In the genomic region with DNA sequence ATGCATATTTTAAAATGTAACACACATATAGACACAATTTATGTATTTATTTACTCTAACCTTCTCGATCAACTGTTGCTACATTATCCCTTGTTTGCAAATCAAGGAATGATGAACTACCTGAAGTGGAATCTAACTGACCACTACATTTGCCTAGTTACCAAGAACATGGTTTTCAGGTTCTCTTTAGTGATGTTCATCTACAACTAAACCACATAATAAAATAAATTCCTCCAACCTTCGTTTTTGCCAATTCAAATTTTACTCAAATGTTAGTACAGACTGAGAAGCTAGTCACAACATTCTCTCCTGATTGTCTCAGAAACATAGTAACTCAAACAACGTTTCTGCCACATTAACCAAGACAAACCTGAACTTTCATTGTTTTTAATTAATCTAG, we compare ENCODE assay signal across 10 cellular contexts.
A peak's percentile ranks its signal among the peaks of the same experiment; 100 is the strongest.
DNase-seq lines count a peak whose midpoint lies in the region; ATAC-seq and TF ChIP-seq lines count a peak whose summit lies in the region.
"Had no signal": no experiment of that assay in that cellular context is flagged by ENCODE, and none has a peak within 500 bp of the region (broad histone marks: within the 10 kb centered on the region; RNA-seq: fewer than 3 reads in every experiment).

No MANE protein-coding gene starts in this region.

- H3K79me2 ChIP-seq in PC-3 (ENCODE audit: low read length) = peaks cover 86% of the 10 kb centered on the region

- no peak overlapping the region for H3K27ac ChIP-seq in CD8-positive, alpha-beta memory T cell (ENCODE audit: low read depth, low read length)
- H3K27ac ChIP-seq in PC-3 (ENCODE audit: low read length) (peak overlapping the region; percentile 76), gastroesophageal sphincter (peak overlapping the region; percentile 95 to 98 (median 97))
- H3K27ac ChIP-seq: RWPE1 had no signal

- H3K9me2 ChIP-seq in PC-3 (replicated peaks; ENCODE audit: low read length) = no peaks in the 10 kb centered on the region

- CTCF ChIA-PET in CD8-positive, alpha-beta memory T cell (lab: Charles Lee) = interaction anchor here (1.0 to 2.5 kb wide), 3 partner anchors 10 to 53 kb away, joined by 4 to 6 read pairs (median 4); no protein-coding TSS in a partner anchor
- CTCF ChIA-PET in PC-3 (lab: Charles Lee) = interaction anchor here (0.6 kb wide), 1 partner anchor 206 kb away, joined by 3 read pairs; no protein-coding TSS in a partner anchor

- H3K27me3 ChIP-seq in CD8-positive, alpha-beta memory T cell (ENCODE audit: insufficient read depth, low read length, poor library complexity, severe bottlenecking) = no peaks in the 10 kb centered on the region
- no peaks in the 10 kb centered on the region for H3K27me3 ChIP-seq in PC-3 (ENCODE audit: low read length)
- H3K27me3 ChIP-seq in gastroesophageal sphincter = no peaks in the 10 kb centered on the region
- H3K27me3 ChIP-seq in skeletal muscle satellite cell (ENCODE audit: control insufficient read depth, insufficient read depth, low read length) = no peaks in the 10 kb centered on the region

- intact Hi-C loops in PC-3 (cut with micrococcal nuclease) = loop anchor here (5.0 to 10.0 kb wide), 3 partner anchors 146 to 363 kb away; no protein-coding TSS in a partner anchor

- no peak overlapping the region for H2AFZ ChIP-seq in PC-3 (ENCODE audit: low read length)

- H3K4me3 Mint-ChIP-seq in CD8-positive, alpha-beta memory T cell = peak overlapping the region in 1 of 7 donors; percentile 63

- peak overlapping the region; percentile 77 for H3K9ac ChIP-seq in PC-3 (ENCODE audit: low read length)
- peak overlapping the region; percentile 95 for H3K9ac ChIP-seq in skeletal muscle satellite cell (ENCODE audit: low read depth, low read length)

- peak overlapping the region; percentile 95 for H3K4me3 ChIP-seq in CD8-positive, alpha-beta memory T cell (ENCODE audit: low read length)
- peak overlapping the region; percentile 71 for H3K4me3 ChIP-seq in PC-3 (ENCODE audit: low read length)
- peak overlapping the region; percentile 74 to 97 for H3K4me3 ChIP-seq in gastroesophageal sphincter
- peak overlapping the region; percentile 79 for H3K4me3 ChIP-seq in skeletal muscle satellite cell (ENCODE audit: low read length)

- peaks cover 0 to 4% (median 0%) of the 10 kb centered on the region in 3 donors for H3K36me3 Mint-ChIP-seq in CD8-positive, alpha-beta memory T cell

- peaks cover 78% of the 10 kb centered on the region for H3K4me1 ChIP-seq in CD8-positive, alpha-beta memory T cell (ENCODE audit: insufficient read depth, low read length)
- H3K4me1 ChIP-seq in PC-3 (ENCODE audit: insufficient read depth, low read length) = peaks cover 76% of the 10 kb centered on the region
- peaks cover 15 to 64% (median 19%) of the 10 kb centered on the region in 3 donors for H3K4me1 ChIP-seq in gastroesophageal sphincter
- peaks cover 49% of the 10 kb centered on the region for H3K4me1 ChIP-seq in skeletal muscle satellite cell (ENCODE audit: control insufficient read depth, insufficient read depth, low read length)

- no peaks in the 10 kb centered on the region for H3K9me3 ChIP-seq in CD8-positive, alpha-beta memory T cell (ENCODE audit: low read length)
- H3K9me3 ChIP-seq in PC-3 (ENCODE audit: low read length) = no peaks in the 10 kb centered on the region
- no peaks in the 10 kb centered on the region for H3K9me3 ChIP-seq in gastroesophageal sphincter
- no peaks in the 10 kb centered on the region for H3K9me3 ChIP-seq in skeletal muscle satellite cell (replicated peaks; ENCODE audit: low read length)

- POLR2A ChIA-PET in CD8-positive, alpha-beta memory T cell (lab: Charles Lee) = no interaction called here
- POLR2A ChIA-PET in PC-3 (lab: Charles Lee; ENCODE audit: unreplicated experiment) = interaction anchor here (0.7 to 0.8 kb wide), 2 partner anchors 78 to 184 kb away, joined by 3 to 4 read pairs; no protein-coding TSS in a partner anchor

- H3K27ac Mint-ChIP-seq in CD8-positive, alpha-beta memory T cell = peak overlapping the region in 5 of 8 donors; percentile 0 to 85 (median 73)

- H3K9me3 Mint-ChIP-seq in CD8-positive, alpha-beta memory T cell = no peaks in the 10 kb centered on the region
- H3K9me3 Mint-ChIP-seq: naive thymus-derived CD8-positive, alpha-beta T cell had no signal

- TF ChIP-seq EP300 in gastroesophageal sphincter (IDR thresholded peaks at IDR 0.05) = no peak

- no peaks in the 10 kb centered on the region for H4K20me1 ChIP-seq in PC-3 (ENCODE audit: low read length)

- no peaks in the 10 kb centered on the region for H3K27me3 Mint-ChIP-seq in CD8-positive, alpha-beta memory T cell
- H3K27me3 Mint-ChIP-seq: naive thymus-derived CD8-positive, alpha-beta T cell had no signal

- 10 to 22% methylated on average over 3 of the region's 3 CpGs for WGBS in gastroesophageal sphincter (ENCODE audit: low coverage in 1 of 2), 2 donors

- no TSS peak for BruUV-seq in PC-3 (replicated peaks; lab: Mats Ljungman, UMichigan)

- peaks cover 10 to 71% (median 66%) of the 10 kb centered on the region in 3 donors for H3K4me1 Mint-ChIP-seq in CD8-positive, alpha-beta memory T cell

- ATAC-seq in PC-3 (no peak), gastroesophageal sphincter (no peak), HG02852 (IDR thresholded peaks at IDR 0.05; ENCODE audit: unreplicated experiment) (no peak), HG03520 (IDR thresholded peaks at IDR 0.05; ENCODE audit: unreplicated experiment) (no peak), GM19023 (IDR thresholded peaks at IDR 0.05; ENCODE audit: unreplicated experiment) (no peak)
- ATAC-seq: naive thymus-derived CD8-positive, alpha-beta T cell had no signal

- TF ChIP-seq CTCF in PC-3 (conservative IDR thresholded peaks at IDR 0.05; ENCODE audit: low read depth, low read length) (no peak), gastroesophageal sphincter (IDR thresholded peaks at IDR 0.05) (no peak)

- no peak for TF ChIP-seq POLR2A in gastroesophageal sphincter (IDR thresholded peaks at IDR 0.05)

- DNase-seq in CD8-positive, alpha-beta memory T cell = no peak
- DNase-seq in PC-3 (peak; percentile 62), hypothalamus (lab: John Stamatoyannopoulos, UW) (no peak)
- DNase-seq: naive thymus-derived CD8-positive, alpha-beta T cell had no signal

- H3K4me2 ChIP-seq in PC-3 (ENCODE audit: low read length) (peak overlapping the region; percentile 91), skeletal muscle satellite cell (ENCODE audit: low read length) (peak overlapping the region; percentile 88)

- H3K36me3 ChIP-seq in CD8-positive, alpha-beta memory T cell (ENCODE audit: insufficient read depth, low read length) = no peaks in the 10 kb centered on the region
- H3K36me3 ChIP-seq in PC-3 (ENCODE audit: low read depth, low read length) (no peaks in the 10 kb centered on the region), gastroesophageal sphincter (no peaks in the 10 kb centered on the region), skeletal muscle satellite cell (ENCODE audit: insufficient read depth, low read length) (no peaks in the 10 kb centered on the region)

- H3F3A ChIP-seq in PC-3 (ENCODE audit: low read length, unreplicated experiment) = peaks cover 12% of the 10 kb centered on the region
